8 cellular contexts compared by ENCODE assay signal in genomic region chr19:1725100-1726064, GRCh38. TPM values are rescaled to one million over a fixed set of nuclear protein-coding genes. Genes with fewer than 3 reads are reported as not detected.
DNase-seq lines count a peak whose midpoint lies in the region; ATAC-seq, FAIRE-seq and TF ChIP-seq lines count a peak whose summit lies in the region.

No MANE protein-coding gene starts in this region.

- TF ChIP-seq EP300 in SK-N-SH (IDR thresholded peaks at IDR 0.05; ENCODE audit: borderline replicate concordance in 1 of 2, low read depth in 1 of 2, low read length in 1 of 2) (no peak), HepG2 (IDR thresholded peaks at IDR 0.05; ENCODE audit: low read depth in 2 of 2, low read length in 2 of 2) (no peak), HepG2 (CRISPR knock-in tag; IDR thresholded peaks at IDR 0.05; ENCODE audit: borderline replicate concordance) (no peak)

- no peak for TF ChIP-seq POLR2A in HepG2 (IDR thresholded peaks at IDR 0.05; ENCODE audit: insufficient read depth in 1 of 2, low read depth in 2 of 2, low read length in 2 of 2)

- in situ Hi-C loops in HAP-1 (cut with MboI; ENCODE audit: low sequenced_read_pairs) (no loop called here), HepG2 (cut with HindIII; ENCODE audit: extremely low pct_ligation_motif_present, low pct_unique_long_range_greater_than_20kb) (no loop called here)

- TF ChIP-seq RAD21 in SK-N-SH (IDR thresholded peaks at IDR 0.05; ENCODE audit: low read length) (no peak), HepG2 (CRISPR knock-in tag; IDR thresholded peaks at IDR 0.05) (no peak)

- H3F3A ChIP-seq in SK-N-SH (replicated peaks; ENCODE audit: insufficient read depth): no peaks in the 10 kb centered on the region

- H3K27me3 ChIP-seq in AG04450 (ENCODE audit: control insufficient read depth, insufficient read depth, low read length): peaks cover 18% of the 10 kb centered on the region
- no peaks in the 10 kb centered on the region for H3K27me3 ChIP-seq in HAP-1 (ENCODE audit: low read depth)
- peaks cover 51% of the 10 kb centered on the region for H3K27me3 ChIP-seq in SK-N-SH (ENCODE audit: insufficient read depth)
- H3K27me3 ChIP-seq in HepG2 (ENCODE audit: control insufficient read depth in 1 of 2, insufficient read depth in 2 of 2, low read length in 2 of 2): peaks cover 7 to 59% of the 10 kb centered on the region in 2 experiments; a peak in 4 of 5 replicates

- H2AFZ ChIP-seq in SK-N-SH (ENCODE audit: low read depth) (peak overlapping the region; percentile 88; the same call in 1 of the 2 replicates), HepG2 (ENCODE audit: low read length) (no peak overlapping the region)

- H3K79me2 ChIP-seq in SK-N-SH (ENCODE audit: insufficient read depth) (no peaks in the 10 kb centered on the region), HepG2 (ENCODE audit: insufficient read depth, low read length) (no peaks in the 10 kb centered on the region)

- H4K20me1 ChIP-seq in SK-N-SH (ENCODE audit: insufficient read depth) (no peaks in the 10 kb centered on the region), HepG2 (ENCODE audit: insufficient read depth, low read length) (no peaks in the 10 kb centered on the region)

- ATAC-seq in HepG2: peak; percentile 79
- ATAC-seq in HG02798 (IDR thresholded peaks at IDR 0.05; ENCODE audit: poor library complexity, unreplicated experiment): no peak
- no peak for ATAC-seq in GM19463 (IDR thresholded peaks at IDR 0.05; ENCODE audit: unreplicated experiment)

- TF ChIP-seq CTCF in AG04450 (IDR thresholded peaks at IDR 0.05; ENCODE audit: low read depth, low read length) (no peak), SK-N-SH (IDR thresholded peaks at IDR 0.05) (no peak), coronary artery (IDR thresholded peaks at IDR 0.05) (no peak), HepG2 (CRISPR knock-in tag; IDR thresholded peaks at IDR 0.05) (no peak; the same call in 1 of the 2 replicates)

- 33% methylated on average over 20 of the region's 90 CpGs for WGBS in SK-N-SH (ENCODE audit: low lambda C conversion rate)
- WGBS in HepG2 (ENCODE audit: low lambda C conversion rate): 49% methylated on average over 9 of the region's 90 CpGs

- peak overlapping the region; percentile 65 for H3K4me3 ChIP-seq in AG04450 (ENCODE audit: low read depth, low read length)
- peak overlapping the region; percentile 36 for H3K4me3 ChIP-seq in HAP-1
- H3K4me3 ChIP-seq in SK-N-SH (ENCODE audit: low read depth in 2 of 2, low read length in 1 of 2): peak overlapping the region; percentile 49 to 62
- peak overlapping the region; percentile 68 for H3K4me3 ChIP-seq in coronary artery
- peak overlapping the region; percentile 29 to 66 (median 49); a peak in 5 of 6 replicates for H3K4me3 ChIP-seq in HepG2 (replicated peaks in 1 of 3; ENCODE audit: insufficient read depth in 1 of 3, low read depth in 2 of 3, low read length in 3 of 3)

- DNase-seq in AG04450 (ENCODE audit: low read depth, low spot score) (no peak), HAP-1 (ENCODE audit: low spot score in 2 of 2) (peak; percentile 66 to 84), SK-N-SH (peak; percentile 100), coronary artery (ENCODE audit: low spot score) (no peak), HepG2 (ENCODE audit: low spot score) (peak; percentile 25)
- peak; percentile 35 to 47 for DNase-seq in stimulated activated CD4-positive, alpha-beta T cell treated with anti-CD3 and anti-CD28 coated beads, Interleukin-4, amount 100 ng/mL, for 48 hours (ENCODE audit: low read depth in 2 of 2)

- POLR2A ChIA-PET in AG04450 (lab: Yijun Ruan, JAX): no interaction called here
- POLR2A ChIA-PET in SK-N-SH (lab: Yijun Ruan, JAX): no interaction called here
- POLR2A ChIA-PET in HepG2 (lab: Yijun Ruan, JAX): interaction anchor here (0.6 kb wide), 1 partner anchor 1169 kb away, joined by 3 read pairs; no protein-coding TSS in a partner anchor

- CTCF ChIA-PET in AG04450 (lab: Charles Lee): no interaction called here
- CTCF ChIA-PET in SK-N-SH (lab: Yijun Ruan, JAX): interaction anchor here (1.2 to 1.8 kb wide), 2 partner anchors 53 to 283 kb away, joined by 3 to 5 read pairs; no protein-coding TSS in a partner anchor
- CTCF ChIA-PET in HepG2 (lab: Yijun Ruan, JAX; ENCODE audit: low intra/inter-chr PET ratio, low total read pairs): no interaction called here

- H3K9ac ChIP-seq in SK-N-SH (no peak overlapping the region), HepG2 (ENCODE audit: insufficient read depth, low read depth, low read length) (peak overlapping the region; percentile 33; the same call in 1 of the 2 replicates)

- peak overlapping the region; percentile 84 for H3K4me2 ChIP-seq in SK-N-SH
- peak overlapping the region; percentile 74 for H3K4me2 ChIP-seq in HepG2 (ENCODE audit: low read depth, low read length)

- no peak overlapping the region for H3K27ac ChIP-seq in AG04450 (ENCODE audit: low read depth, low read length)
- H3K27ac ChIP-seq in SK-N-SH (ENCODE audit: low read depth in 2 of 2, low read length in 1 of 2): no peak overlapping the region
- H3K27ac ChIP-seq in coronary artery: no peak overlapping the region
- no peak overlapping the region for H3K27ac ChIP-seq in HepG2 (ENCODE audit: extremely low read length, insufficient read depth, low read length)

- no peaks in the 10 kb centered on the region for H3K9me2 ChIP-seq in SK-N-SH

- no peak for FAIRE-seq in HepG2 (lab: Jason Lieb, UNC)

- H3K4me1 ChIP-seq in HAP-1 (peaks cover 7% of the 10 kb centered on the region), SK-N-SH (ENCODE audit: control insufficient read depth in 1 of 2, insufficient read depth in 2 of 2, low read depth in 1 of 2, low read length in 1 of 2) (peaks cover 0 to 3% of the 10 kb centered on the region in 2 experiments; a peak in 1 of 4 replicates), HepG2 (ENCODE audit: insufficient read depth, low read length) (peaks cover 14% of the 10 kb centered on the region)

- no peaks in the 10 kb centered on the region; the same call in 1 of the 2 replicates for H3K9me3 ChIP-seq in AG04450 (ENCODE audit: control insufficient read depth, insufficient read depth, low read length)
- H3K9me3 ChIP-seq in HAP-1: no peaks in the 10 kb centered on the region
- H3K9me3 ChIP-seq in SK-N-SH: no peaks in the 10 kb centered on the region
- no peaks in the 10 kb centered on the region for H3K9me3 ChIP-seq in HepG2 (ENCODE audit: low read length)

- intact Hi-C loops in HepG2 (cut with micrococcal nuclease; ENCODE audit: unreplicated experiment): no loop called here

- BruUV-seq in HepG2 (replicated peaks; lab: Mats Ljungman, UMichigan): no TSS peak

- H3K36me3 ChIP-seq in HAP-1 (replicated peaks): no peaks in the 10 kb centered on the region
- H3K36me3 ChIP-seq in SK-N-SH (replicated peaks in 1 of 2; ENCODE audit: control insufficient read depth in 1 of 2, insufficient read depth in 2 of 2, low read length in 1 of 2): no peaks in the 10 kb centered on the region
- H3K36me3 ChIP-seq in HepG2 (replicated peaks in 1 of 2; ENCODE audit: control insufficient read depth in 1 of 2, insufficient read depth in 2 of 2, low read length in 2 of 2): no peaks in the 10 kb centered on the region

TF ChIP-seq in SK-N-SH, 30 proteins besides CTCF, POLR2A, EP300 and RAD21 (continues in another document):
- peak; percentile 79 for TF ChIP-seq NRF1 (IDR thresholded peaks at IDR 0.05; ENCODE audit: low read depth, low read length)

TF ChIP-seq in HepG2, 621 proteins besides CTCF, POLR2A, EP300 and RAD21 (continues in another document):
- TF ChIP-seq ZFX (CRISPR knock-in tag; IDR thresholded peaks at IDR 0.05; ENCODE audit: low read depth) (0 out of 2 replicates have a peak, but pooled peaks have one; percentile 24), ZNF768 (CRISPR knock-in tag; IDR thresholded peaks at IDR 0.05) (peak; percentile 23; the same call in 1 of the 2 replicates), HNF1B (CRISPR knock-in tag; IDR thresholded peaks at IDR 0.05) (no peak)

RNA-seq across cellular contexts. Expression of gene ONECUT3, which starts 27.9 kb away (rescaled TPM):
- polyA plus RNA-seq in AG04450 (2011; rRNA removed) (not detected in 2 replicates), SK-N-SH (2012; rRNA removed) (not detected in 2 replicates), HepG2 (2011; rRNA removed) (under 0.01 and 0.01 TPM in 2 replicates)
- polyA minus RNA-seq in AG04450 (2011; rRNA and poly(A)+ RNA removed): not detected in 2 replicates
- polyA plus RNA-seq in SK-N-SH (2012; cell fraction: cytosol; rRNA removed): not detected in 2 replicates
- polyA plus RNA-seq in SK-N-SH (2012; cell fraction: nucleus; rRNA removed): not detected in 2 replicates
- not detected in 2 replicates for total RNA-seq in HepG2 (2016; rRNA removed; fragmentation: Illumina TruSeq; extraction: Trizol)
- not detected in 2 replicates for total RNA-seq in HepG2 (2016; cell fraction: cytosol; rRNA removed; fragmentation: Illumina TruSeq; extraction: Trizol; ENCODE audit: low read depth)
- total RNA-seq in HepG2 (2016; cell fraction: insoluble cytoplasmic fraction; rRNA removed; fragmentation: Illumina TruSeq; extraction: Trizol): not detected in 2 replicates
- not detected in 2 replicates for total RNA-seq in HepG2 (2016; cell fraction: membrane; rRNA removed; fragmentation: Illumina TruSeq; extraction: Trizol)
- not detected in 2 replicates for total RNA-seq in HepG2 (2016; cell fraction: nucleus; rRNA removed; fragmentation: Illumina TruSeq; extraction: Trizol)
- polyA plus RNA-seq in HepG2 (2011; cell fraction: cytosol; rRNA removed): 0.01 TPM in 1 of 2 replicates, not detected in the other
- 0.03 TPM in 1 of 2 replicates, not detected in the other for polyA plus RNA-seq in HepG2 (2011; cell fraction: nucleus; rRNA removed)
- not detected in 2 replicates for polyA plus RNA-seq in HepG2 (2012)
- polyA plus RNA-seq in HepG2 (2016; cell fraction: cytosol; fragmentation: Illumina TruSeq; extraction: Trizol; ENCODE audit: low read depth): not detected in 2 replicates
- 0.02 TPM in 1 of 2 replicates, not detected in the other for polyA plus RNA-seq in HepG2 (2016; cell fraction: insoluble cytoplasmic fraction; fragmentation: Illumina TruSeq; extraction: Trizol; ENCODE audit: low read depth)
- not detected in 2 replicates for polyA plus RNA-seq in HepG2 (2016; cell fraction: membrane; fragmentation: Illumina TruSeq; extraction: Trizol; ENCODE audit: low read depth)
- not detected in 2 replicates for polyA plus RNA-seq in HepG2 (2016; cell fraction: nucleus; fragmentation: Illumina TruSeq; extraction: Trizol; ENCODE audit: insufficient read depth, low read depth)
- polyA minus RNA-seq in HepG2 (2011; rRNA and poly(A)+ RNA removed; ENCODE audit: low replicate concordance): not detected in 2 replicates
- polyA minus RNA-seq in HepG2 (2011; cell fraction: cytosol; rRNA and poly(A)+ RNA removed): not detected in 2 replicates
- polyA minus RNA-seq in HepG2 (2011; cell fraction: nucleus; rRNA and poly(A)+ RNA removed): not detected in 2 replicates

Comparison
In these comparisons a context has a peak if more than half of its experiments do, and no peak if none do; other contexts are left out.
1. DNase-seq: peak in HAP-1 (2 of 2), SK-N-SH (single experiment), HepG2 (single experiment) and stimulated activated CD4-positive, alpha-beta T cell treated with anti-CD3 and anti-CD28 coated beads, Interleukin-4, amount 100 ng/mL, for 48 hours (2 of 2); none in AG04450 (single experiment) and coronary artery (single experiment).
2. Peak in every context shown above with its lines, with median percentiles within 50 percentile points of each other: H3K4me3 ChIP-seq.